Comparison of ENCODE assay signal across 29 cellular contexts in the genomic region with DNA sequence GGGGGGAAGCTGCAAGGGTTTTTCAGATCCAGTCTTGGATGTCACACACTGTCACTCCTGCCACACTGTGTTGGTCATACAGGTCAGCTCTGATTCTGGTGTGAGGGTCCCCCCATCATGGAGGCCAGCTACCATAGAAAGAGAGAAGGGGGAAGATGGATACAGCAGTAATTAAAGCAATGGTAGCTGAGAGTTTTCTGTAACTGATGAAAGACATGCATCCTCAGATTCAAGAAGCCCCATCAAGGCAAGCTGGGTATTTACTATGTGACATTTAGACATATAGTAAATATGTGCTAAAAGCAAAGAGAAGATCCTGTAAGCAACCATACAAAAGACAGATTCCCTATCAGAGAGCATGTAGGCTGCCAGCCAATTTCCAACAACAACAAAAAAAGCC.
DNase-seq lines count a peak whose midpoint lies in the region; ATAC-seq, FAIRE-seq and TF ChIP-seq lines count a peak whose summit lies in the region.
"Had no signal": no experiment of that assay in that cellular context is flagged by ENCODE, and none has a peak within 500 bp of the region (broad histone marks: within the 10 kb centered on the region; RNA-seq: fewer than 3 reads in every experiment).

No MANE protein-coding gene starts in this region.

- H3K36me3 ChIP-seq in astrocyte (ENCODE audit: insufficient read depth, low read length) (no peaks in the 10 kb centered on the region), mesenchymal stem cell (ENCODE audit: control insufficient read depth in 1 of 2, insufficient read depth in 2 of 2, low read depth in 1 of 2, low read length in 2 of 2) (no peaks in the 10 kb centered on the region), vagina (no peaks in the 10 kb centered on the region)
- H3K36me3 ChIP-seq: BE2C had no signal

- H2BK5ac ChIP-seq in mesenchymal stem cell (ENCODE audit: low read depth, low read length, poor library complexity, severe bottlenecking): no peak overlapping the region

- H2BK120ac ChIP-seq in mesenchymal stem cell (ENCODE audit: low read depth, low read length): no peak overlapping the region

- H4K8ac ChIP-seq in mesenchymal stem cell (ENCODE audit: low read length): no peak overlapping the region

- no peak for FAIRE-seq in astrocyte (lab: Jason Lieb, UNC)
- FAIRE-seq: A549, GM12878, GM12892, GM18507 had no signal

- no peak overlapping the region for H3K14ac ChIP-seq in mesenchymal stem cell (ENCODE audit: low read length in 2 of 2)

- H3K4me2 ChIP-seq in astrocyte (ENCODE audit: low read length) (no peak overlapping the region), mesenchymal stem cell (ENCODE audit: low read length, poor library complexity, severe bottlenecking) (no peak overlapping the region)
- H3K4me2 ChIP-seq: A549, BLaER1 had no signal

- H3K9me3 Mint-ChIP-seq in astrocyte (ENCODE audit: unreplicated experiment): peaks cover 19% of the 10 kb centered on the region

- no peak overlapping the region for H2AK5ac ChIP-seq in mesenchymal stem cell (ENCODE audit: low read length, severe bottlenecking)

- H4K91ac ChIP-seq in mesenchymal stem cell (ENCODE audit: low read length): no peak overlapping the region

- H3K4me3 ChIP-seq in astrocyte (ENCODE audit: insufficient read depth, low read depth, low read length): no peak overlapping the region
- no peak overlapping the region for H3K4me3 ChIP-seq in mesenchymal stem cell (ENCODE audit: insufficient read depth in 1 of 2, low read depth in 1 of 2, low read length in 2 of 2)
- H3K4me3 ChIP-seq in vagina: no peak overlapping the region
- H3K4me3 ChIP-seq: A549, BLaER1, GM12878 had no signal

- H3K27ac Mint-ChIP-seq in astrocyte (ENCODE audit: unreplicated experiment): peak overlapping the region; percentile 75
- H3K27ac Mint-ChIP-seq: CD14-positive monocyte; CD4-positive, alpha-beta memory T cell; CD4-positive, CD25-positive, alpha-beta regulatory T cell; CD8-positive, alpha-beta memory T cell had no signal

- H3K36me3 Mint-ChIP-seq in astrocyte (ENCODE audit: low read depth, unreplicated experiment): peaks cover 4% of the 10 kb centered on the region
- H3K36me3 Mint-ChIP-seq: CD14-positive monocyte; CD4-positive, alpha-beta memory T cell; CD4-positive, CD25-positive, alpha-beta regulatory T cell; CD8-positive, alpha-beta memory T cell had no signal

- H3K27me3 ChIP-seq in astrocyte (ENCODE audit: insufficient read depth, low read length): no peaks in the 10 kb centered on the region
- H3K27me3 ChIP-seq in mesenchymal stem cell (ENCODE audit: control insufficient read depth in 1 of 2, insufficient read depth in 1 of 2, low read length in 2 of 2): no peaks in the 10 kb centered on the region
- H3K27me3 ChIP-seq in vagina: no peaks in the 10 kb centered on the region
- H3K27me3 ChIP-seq: BE2C had no signal

- TF ChIP-seq CTCF in astrocyte (IDR thresholded peaks at IDR 0.05; ENCODE audit: insufficient read depth, low read depth, low read length) (no peak), vagina (IDR thresholded peaks at IDR 0.05) (no peak)

- H3K4me1 ChIP-seq in astrocyte (ENCODE audit: insufficient read depth, low read length) (peaks cover 22% of the 10 kb centered on the region), mesenchymal stem cell (ENCODE audit: control insufficient read depth, insufficient read depth, low read depth, low read length) (peaks cover 17% of the 10 kb centered on the region), vagina (peaks cover 25% of the 10 kb centered on the region)
- H3K4me1 ChIP-seq: BE2C had no signal

- no peak overlapping the region for H3K4me3 Mint-ChIP-seq in astrocyte (ENCODE audit: unreplicated experiment)
- H3K4me3 Mint-ChIP-seq: CD14-positive monocyte; CD4-positive, alpha-beta memory T cell; CD4-positive, CD25-positive, alpha-beta regulatory T cell; CD8-positive, alpha-beta memory T cell had no signal

- H2AFZ ChIP-seq in astrocyte (ENCODE audit: low read depth, low read length) (no peak overlapping the region), mesenchymal stem cell (ENCODE audit: low read depth, low read length) (no peak overlapping the region)

- no peak overlapping the region for H3K27ac ChIP-seq in astrocyte (ENCODE audit: low read depth, low read length)
- no peak overlapping the region for H3K27ac ChIP-seq in mesenchymal stem cell (ENCODE audit: low read length, poor library complexity, severe bottlenecking)
- H3K27ac ChIP-seq in vagina: peak overlapping the region; percentile 4
- H3K27ac ChIP-seq: 22Rv1, A549, BLaER1 had no signal

- peaks cover 22% of the 10 kb centered on the region for H3K4me1 Mint-ChIP-seq in astrocyte (ENCODE audit: low read depth, unreplicated experiment)
- H3K4me1 Mint-ChIP-seq: CD14-positive monocyte; CD4-positive, alpha-beta memory T cell; CD4-positive, CD25-positive, alpha-beta regulatory T cell; CD8-positive, alpha-beta memory T cell had no signal

- H4K20me1 ChIP-seq in astrocyte (ENCODE audit: insufficient read depth, low read length): no peaks in the 10 kb centered on the region
- H4K20me1 ChIP-seq: BLaER1 had no signal

- no peak overlapping the region for H3K4ac ChIP-seq in mesenchymal stem cell (ENCODE audit: low read depth in 1 of 2, low read length in 2 of 2)

- H3K23ac ChIP-seq in mesenchymal stem cell (ENCODE audit: low read length in 2 of 2): no peak overlapping the region

- H3K27me3 Mint-ChIP-seq in astrocyte (ENCODE audit: low read depth, unreplicated experiment): peaks cover 14% of the 10 kb centered on the region

- peak overlapping the region in 1 of 2 experiments; percentile 19 for H2BK12ac ChIP-seq in mesenchymal stem cell (ENCODE audit: low read length in 2 of 2)

- peak; percentile 9 for DNase-seq in activated effector memory CD4-positive, alpha-beta T cell treated with anti-CD3 and anti-CD28 coated beads, Interleukin-2, amount 50 U/mL, for 16 hours
- no peak for DNase-seq in activated effector memory CD4-positive, alpha-beta T cell treated with Interleukin-2 at 50 U/mL for 16 hours
- DNase-seq in astrocyte (ENCODE audit: low read depth): no peak
- no peak for DNase-seq in mesenchymal stem cell
- DNase-seq in vagina (ENCODE audit: extremely low spot score in 2 of 2): no peak
- no peak for DNase-seq in NCI-H510A (lab: John Stamatoyannopoulos, UW)
- no peak for DNase-seq in stimulated activated naive CD8-positive, alpha-beta T cell treated with anti-CD3 and anti-CD28 coated beads, Interleukin-15, Interleukin-2, amounts not matched to agents 100 U/mL and 50 U/mL, for 24 hours
- DNase-seq: ACHN; BE2C; C1 segment of cervical spinal cord; CD4-positive, alpha-beta memory T cell; CD4-positive, CD25-positive, alpha-beta regulatory T cell; CD8-positive, alpha-beta memory T cell; COR-L47; DMS 273 treated with DMSO at 0.1 percent for 48 hours; DMS153; DMS53; DMS79; DND-41; EL; GDM1 had no signal

- intact Hi-C loops in vagina (cut with DNase I): no loop called here

- no peak overlapping the region for H3K18ac ChIP-seq in mesenchymal stem cell (ENCODE audit: low read depth in 1 of 2, low read length in 2 of 2)

- H3K79me1 ChIP-seq in mesenchymal stem cell (replicated peaks; ENCODE audit: low read length, poor library complexity, severe bottlenecking): no peaks in the 10 kb centered on the region

- no peak for TF ChIP-seq POLR2A in vagina (IDR thresholded peaks at IDR 0.05)

- no peak overlapping the region for H3K9ac ChIP-seq in astrocyte (ENCODE audit: low read length)
- H3K9ac ChIP-seq in mesenchymal stem cell (ENCODE audit: low read length): peak overlapping the region; percentile 66
- H3K9ac ChIP-seq: BLaER1 had no signal

- H3K9me3 ChIP-seq in astrocyte (ENCODE audit: insufficient read depth, low read depth, low read length): peaks cover 7% of the 10 kb centered on the region
- peaks cover 9% of the 10 kb centered on the region for H3K9me3 ChIP-seq in mesenchymal stem cell (ENCODE audit: control insufficient read depth, low read length)
- no peaks in the 10 kb centered on the region for H3K9me3 ChIP-seq in vagina

- H3K79me2 ChIP-seq in astrocyte (ENCODE audit: insufficient read depth, low read length): no peaks in the 10 kb centered on the region

- ATAC-seq in GM21786 (IDR thresholded peaks at IDR 0.05; ENCODE audit: unreplicated experiment): no peak
- no peak for ATAC-seq in stimulated activated naive CD8-positive, alpha-beta T cell treated with anti-CD3 and anti-CD28 coated beads, Interleukin-15, Interleukin-2, amounts not matched to agents 100 U/mL and 50 U/mL, for 24 hours
- ATAC-seq: A549, GM12878 had no signal

- peak overlapping the region; percentile 57 for H2BK15ac ChIP-seq in mesenchymal stem cell (ENCODE audit: low read depth, poor library complexity, severe bottlenecking)
